19 cellular contexts compared by ENCODE assay signal in genomic region chr19:2451741-2452140, GRCh38. TPM values are rescaled to one million over a fixed set of nuclear protein-coding genes. Genes with fewer than 3 reads are reported as not detected.
A peak's percentile ranks its signal among the peaks of the same experiment; 100 is the strongest.
DNase-seq lines count a peak whose midpoint lies in the region; ATAC-seq and TF ChIP-seq lines count a peak whose summit lies in the region.
"Had no signal": no experiment of that assay in that cellular context is flagged by ENCODE, and none has a peak within 500 bp of the region (broad histone marks: within the 10 kb centered on the region; RNA-seq: fewer than 3 reads in every experiment).

No MANE protein-coding gene starts in this region.

- POLR2A ChIA-PET in RWPE1 (lab: Yijun Ruan, JAX; ENCODE audit: low non-redundant PET), result no interaction called here

- peak in 2 of 3 donors; percentile 30 to 44 for DNase-seq in right cardiac atrium
- no peak for DNase-seq in Right ventricle myocardium superior
- no peak for DNase-seq in RWPE1 (ENCODE audit: low spot score)
- no peak for DNase-seq in neuronal stem cell (ENCODE audit: low spot score)
- DNase-seq in immature natural killer cell, result no peak
- no peak for DNase-seq in activated T-cell treated with anti-CD3 and anti-CD28 coated beads, Interleukin-2, amount 50 U/mL, for 1 hour
- no peak for DNase-seq in DMS153 (lab: John Stamatoyannopoulos, UW)
- DNase-seq: 8988T; Calu3; CD8-positive, alpha-beta T cell; DMS53; DND-41; EL; GOT3; H9 had no signal

- CTCF ChIA-PET in RWPE1 (lab: Yijun Ruan, JAX), result no interaction called here

- intact Hi-C loops in right cardiac atrium (cut with DNase I) (no loop called here), Right ventricle myocardium superior (cut with DNase I) (no loop called here)

- H2BK12ac ChIP-seq in neuronal stem cell (ENCODE audit: low read length), result no peak overlapping the region

- H3K4me2 ChIP-seq in neuronal stem cell (ENCODE audit: insufficient read depth, low read length, poor library complexity, severe bottlenecking), result no peak overlapping the region

- no peaks in the 10 kb centered on the region for H3K9me3 Mint-ChIP-seq in immature natural killer cell
- H3K9me3 Mint-ChIP-seq: CD8-positive, alpha-beta T cell; H9; IgD-negative memory B cell had no signal

- WGBS in right cardiac atrium, result 94% methylated on average over 18 of the region's 18 CpGs
- no CpG with 5 or more reads among the region's 18 CpGs for WGBS in neuronal stem cell (ENCODE audit: extremely low coverage in 2 of 2, insufficient read length in 2 of 2, insufficient replicate concordance in 1 of 2), 2 donors

- no peak for TF ChIP-seq CTCF in RWPE1 (conservative IDR thresholded peaks at IDR 0.05; ENCODE audit: low read depth)

- no peak overlapping the region for H2BK5ac ChIP-seq in neuronal stem cell (ENCODE audit: low read length)

- no peak overlapping the region for H4K91ac ChIP-seq in neuronal stem cell (ENCODE audit: low read depth, low read length, poor library complexity)

- H3K4ac ChIP-seq in neuronal stem cell (ENCODE audit: low read length), result no peak overlapping the region

- peak overlapping the region; percentile 55 for H3K23ac ChIP-seq in neuronal stem cell (ENCODE audit: low read depth, low read length, poor library complexity)

- peaks cover 0 to 3% (median 2%) of the 10 kb centered on the region in 3 donors for H3K27me3 Mint-ChIP-seq in immature natural killer cell (ENCODE audit: low read depth in 3 of 3)
- H3K27me3 Mint-ChIP-seq: IgD-negative memory B cell had no signal

- H3K27ac ChIP-seq in right cardiac atrium (ENCODE audit: low read length) (no peak overlapping the region), RWPE1 (peak overlapping the region; percentile 83), neuronal stem cell (replicated peaks; ENCODE audit: low read length) (no peak overlapping the region)
- H3K27ac ChIP-seq: BLaER1 treated with 17β-estradiol and CSF1 and Interleukin-3, amounts not matched to agents 10 nM and 100 nM had no signal

- H3K36me3 ChIP-seq in neuronal stem cell (replicated peaks in 1 of 2; ENCODE audit: control insufficient read depth in 2 of 2, insufficient read depth in 2 of 2, low read length in 2 of 2), result peaks cover 8 to 52% of the 10 kb centered on the region in 2 donors

- no peak overlapping the region for H4K8ac ChIP-seq in neuronal stem cell (ENCODE audit: low read depth, low read length)

- H3K4me3 Mint-ChIP-seq in immature natural killer cell, result no peak overlapping the region
- H3K4me3 Mint-ChIP-seq: CD8-positive, alpha-beta T cell had no signal

- H3K36me3 Mint-ChIP-seq in immature natural killer cell, result no peaks in the 10 kb centered on the region
- H3K36me3 Mint-ChIP-seq: IgD-negative memory B cell had no signal

- no peak overlapping the region for H2AK5ac ChIP-seq in neuronal stem cell (ENCODE audit: low read depth, low read length)

- ATAC-seq in right cardiac atrium, result no peak
- no peak for ATAC-seq in Right ventricle myocardium superior (ENCODE audit: poor library complexity)
- ATAC-seq: CD8-positive, alpha-beta T cell; GM12878; HepG2 had no signal

- no peak overlapping the region for H3K27ac Mint-ChIP-seq in immature natural killer cell
- H3K27ac Mint-ChIP-seq: CD8-positive, alpha-beta T cell had no signal

- H3K9ac ChIP-seq in neuronal stem cell (ENCODE audit: low read depth, low read length, poor library complexity), result no peak overlapping the region
- H3K9ac ChIP-seq: BLaER1 treated with 17β-estradiol and CSF1 and Interleukin-3, amounts not matched to agents 10 nM and 100 nM had no signal

- H2AFZ ChIP-seq in neuronal stem cell (ENCODE audit: low read length), result no peak overlapping the region

- no peak overlapping the region for H2BK15ac ChIP-seq in neuronal stem cell (ENCODE audit: low read length)

- H3K4me3 ChIP-seq in right cardiac atrium (ENCODE audit: low read length) (no peak overlapping the region), neuronal stem cell (ENCODE audit: low read length in 2 of 2) (no peak overlapping the region)
- H3K4me3 ChIP-seq: BLaER1 treated with 17β-estradiol and CSF1 and Interleukin-3, amounts not matched to agents 10 nM and 100 nM; GM12878 had no signal

- H3K14ac ChIP-seq in neuronal stem cell (ENCODE audit: low read length), result no peak overlapping the region

- H2BK120ac ChIP-seq in neuronal stem cell (ENCODE audit: low read depth, low read length), result peak overlapping the region; percentile 47

- H3K4me1 Mint-ChIP-seq in immature natural killer cell, result peaks cover 15 to 19% of the 10 kb centered on the region in 2 donors

- H3K18ac ChIP-seq in neuronal stem cell (ENCODE audit: low read length), result no peak overlapping the region

- H3K79me1 ChIP-seq in neuronal stem cell (ENCODE audit: low read depth, low read length), result peaks cover 54% of the 10 kb centered on the region

- H3K27me3 ChIP-seq in right cardiac atrium (ENCODE audit: control insufficient read depth, insufficient read depth) (no peaks in the 10 kb centered on the region), neuronal stem cell (ENCODE audit: control insufficient read depth in 3 of 3, insufficient read depth in 3 of 3, low read depth in 1 of 3, low read length in 3 of 3) (no peaks in the 10 kb centered on the region)
- H3K27me3 ChIP-seq: BLaER1 treated with 17β-estradiol and CSF1 and Interleukin-3, amounts not matched to agents 10 nM and 100 nM had no signal

- H3K9me3 ChIP-seq in right cardiac atrium (ENCODE audit: control insufficient read depth, low read length) (no peaks in the 10 kb centered on the region), neuronal stem cell (replicated peaks in 1 of 2; ENCODE audit: control insufficient read depth in 2 of 2, insufficient read depth in 1 of 2, low read depth in 1 of 2, low read length in 2 of 2) (no peaks in the 10 kb centered on the region)
- H3K9me3 ChIP-seq: BLaER1 treated with 17β-estradiol and CSF1 and Interleukin-3, amounts not matched to agents 10 nM and 100 nM had no signal

- H3K4me1 ChIP-seq in right cardiac atrium (ENCODE audit: control insufficient read depth, insufficient read depth, low read length) (no peaks in the 10 kb centered on the region), neuronal stem cell (ENCODE audit: control insufficient read depth in 2 of 2, insufficient read depth in 1 of 2, low read depth in 1 of 2, low read length in 2 of 2) (peaks cover 4 to 5% of the 10 kb centered on the region in 2 donors)

RNA-seq across cellular contexts. Expression of gene LMNB2, which starts 5.0 kb away (rescaled TPM):
- total RNA-seq in right cardiac atrium, result 10 to 100 TPM in 3 of 4 donors, 1 to 10 TPM in 1; 9.6 to 21.6 (median 14.9) TPM
- 12.1 TPM for polyA plus RNA-seq in right cardiac atrium
- total RNA-seq in Right ventricle myocardium superior, result 13.9 TPM
- 123 TPM for polyA plus RNA-seq in neuronal stem cell (2013, experiment 1 of 2)
- polyA plus RNA-seq in neuronal stem cell (2013, experiment 2 of 2), result 124 TPM
- 1 to 10 TPM; 4.6 to 8.4 (median 5.0) TPM for polyA plus RNA-seq in immature natural killer cell

RNA-seq across cellular contexts. Expression of gene GADD45B, which starts 24.2 kb away (rescaled TPM):
- 100 to 1,000 TPM in 2 of 4 donors, 10 to 100 TPM in 2; 52.4 to 205 (median 78.9) TPM for total RNA-seq in right cardiac atrium
- 195 TPM for polyA plus RNA-seq in right cardiac atrium
- total RNA-seq in Right ventricle myocardium superior, result 42.1 TPM
- polyA plus RNA-seq in neuronal stem cell (2013, experiment 1 of 2), result 3.0 TPM
- 2.3 TPM for polyA plus RNA-seq in neuronal stem cell (2013, experiment 2 of 2)
- polyA plus RNA-seq in immature natural killer cell, result 100 to 1,000 TPM in 1 of 3 donors, 10 to 100 TPM in 2; 68.0 to 105 (median 72.9) TPM

RNA-seq across cellular contexts. Expression of gene TIMM13, which starts 24.4 kb away (rescaled TPM):
- total RNA-seq in right cardiac atrium (10 to 100 TPM; 73.9 to 91.2 (median 81.2) TPM), Right ventricle myocardium superior (96.6 TPM)
- polyA plus RNA-seq in right cardiac atrium (69.6 TPM), immature natural killer cell (10 to 100 TPM; 74.3 to 99.6 (median 84.9) TPM)
- polyA plus RNA-seq in neuronal stem cell (2013, experiment 1 of 2), result 75.3 TPM
- 72.7 TPM for polyA plus RNA-seq in neuronal stem cell (2013, experiment 2 of 2)

Comparison
In these comparisons a context has a peak if more than half of its experiments do, and no peak if none do; other contexts are left out.
1. DNase-seq: peak in right cardiac atrium (2 of 3); none in Right ventricle myocardium superior (single experiment), RWPE1 (single experiment), neuronal stem cell (single experiment), immature natural killer cell (0 of 3), activated T-cell treated with anti-CD3 and anti-CD28 coated beads, Interleukin-2, amount 50 U/mL, for 1 hour (single experiment) and DMS153 (single experiment).